1 cellular context compared by ENCODE assay signal in the genomic region with DNA sequence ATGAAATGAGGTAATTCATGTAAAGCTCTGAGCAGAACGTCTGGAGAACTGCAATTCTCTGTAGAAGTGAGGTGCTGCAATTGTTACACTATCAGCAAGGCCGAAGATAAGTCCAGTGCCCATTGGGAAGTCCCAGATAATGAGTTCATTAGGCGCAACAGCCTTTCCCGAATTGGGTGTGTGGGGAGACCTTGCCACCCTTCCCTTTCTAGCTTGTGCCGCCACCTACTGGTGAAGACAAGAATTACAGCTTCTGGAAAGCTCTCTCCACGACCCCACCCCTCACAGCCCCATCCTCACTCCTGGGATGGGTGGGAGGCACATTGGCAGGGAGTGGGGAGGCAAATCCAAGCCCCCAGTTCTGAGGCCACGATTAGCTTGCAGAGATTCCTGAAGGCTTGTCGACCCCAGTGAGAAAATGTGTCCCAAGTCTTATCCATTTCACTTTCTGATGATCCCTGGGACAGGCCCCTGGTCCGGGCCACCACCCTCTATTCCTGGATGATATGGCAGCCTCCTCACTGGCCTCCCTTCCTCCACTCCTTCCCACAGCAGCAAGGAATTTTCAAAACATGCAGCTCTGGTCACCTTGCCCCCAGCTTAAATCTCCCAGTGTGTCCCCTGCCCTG.
TF ChIP-seq lines count a peak whose summit lies in the region.

No MANE protein-coding gene starts in this region.

TF ChIP-seq in HepG2, 621 proteins besides CTCF, POLR2A, EP300 and RAD21 (continued from another document):
- no peak for TF ChIP-seq RXRA (CRISPR knock-in tag; IDR thresholded peaks at IDR 0.05)
- no peak for TF ChIP-seq SIX4 (CRISPR knock-in tag; IDR thresholded peaks at IDR 0.05)
- TF ChIP-seq, protein P1, sequence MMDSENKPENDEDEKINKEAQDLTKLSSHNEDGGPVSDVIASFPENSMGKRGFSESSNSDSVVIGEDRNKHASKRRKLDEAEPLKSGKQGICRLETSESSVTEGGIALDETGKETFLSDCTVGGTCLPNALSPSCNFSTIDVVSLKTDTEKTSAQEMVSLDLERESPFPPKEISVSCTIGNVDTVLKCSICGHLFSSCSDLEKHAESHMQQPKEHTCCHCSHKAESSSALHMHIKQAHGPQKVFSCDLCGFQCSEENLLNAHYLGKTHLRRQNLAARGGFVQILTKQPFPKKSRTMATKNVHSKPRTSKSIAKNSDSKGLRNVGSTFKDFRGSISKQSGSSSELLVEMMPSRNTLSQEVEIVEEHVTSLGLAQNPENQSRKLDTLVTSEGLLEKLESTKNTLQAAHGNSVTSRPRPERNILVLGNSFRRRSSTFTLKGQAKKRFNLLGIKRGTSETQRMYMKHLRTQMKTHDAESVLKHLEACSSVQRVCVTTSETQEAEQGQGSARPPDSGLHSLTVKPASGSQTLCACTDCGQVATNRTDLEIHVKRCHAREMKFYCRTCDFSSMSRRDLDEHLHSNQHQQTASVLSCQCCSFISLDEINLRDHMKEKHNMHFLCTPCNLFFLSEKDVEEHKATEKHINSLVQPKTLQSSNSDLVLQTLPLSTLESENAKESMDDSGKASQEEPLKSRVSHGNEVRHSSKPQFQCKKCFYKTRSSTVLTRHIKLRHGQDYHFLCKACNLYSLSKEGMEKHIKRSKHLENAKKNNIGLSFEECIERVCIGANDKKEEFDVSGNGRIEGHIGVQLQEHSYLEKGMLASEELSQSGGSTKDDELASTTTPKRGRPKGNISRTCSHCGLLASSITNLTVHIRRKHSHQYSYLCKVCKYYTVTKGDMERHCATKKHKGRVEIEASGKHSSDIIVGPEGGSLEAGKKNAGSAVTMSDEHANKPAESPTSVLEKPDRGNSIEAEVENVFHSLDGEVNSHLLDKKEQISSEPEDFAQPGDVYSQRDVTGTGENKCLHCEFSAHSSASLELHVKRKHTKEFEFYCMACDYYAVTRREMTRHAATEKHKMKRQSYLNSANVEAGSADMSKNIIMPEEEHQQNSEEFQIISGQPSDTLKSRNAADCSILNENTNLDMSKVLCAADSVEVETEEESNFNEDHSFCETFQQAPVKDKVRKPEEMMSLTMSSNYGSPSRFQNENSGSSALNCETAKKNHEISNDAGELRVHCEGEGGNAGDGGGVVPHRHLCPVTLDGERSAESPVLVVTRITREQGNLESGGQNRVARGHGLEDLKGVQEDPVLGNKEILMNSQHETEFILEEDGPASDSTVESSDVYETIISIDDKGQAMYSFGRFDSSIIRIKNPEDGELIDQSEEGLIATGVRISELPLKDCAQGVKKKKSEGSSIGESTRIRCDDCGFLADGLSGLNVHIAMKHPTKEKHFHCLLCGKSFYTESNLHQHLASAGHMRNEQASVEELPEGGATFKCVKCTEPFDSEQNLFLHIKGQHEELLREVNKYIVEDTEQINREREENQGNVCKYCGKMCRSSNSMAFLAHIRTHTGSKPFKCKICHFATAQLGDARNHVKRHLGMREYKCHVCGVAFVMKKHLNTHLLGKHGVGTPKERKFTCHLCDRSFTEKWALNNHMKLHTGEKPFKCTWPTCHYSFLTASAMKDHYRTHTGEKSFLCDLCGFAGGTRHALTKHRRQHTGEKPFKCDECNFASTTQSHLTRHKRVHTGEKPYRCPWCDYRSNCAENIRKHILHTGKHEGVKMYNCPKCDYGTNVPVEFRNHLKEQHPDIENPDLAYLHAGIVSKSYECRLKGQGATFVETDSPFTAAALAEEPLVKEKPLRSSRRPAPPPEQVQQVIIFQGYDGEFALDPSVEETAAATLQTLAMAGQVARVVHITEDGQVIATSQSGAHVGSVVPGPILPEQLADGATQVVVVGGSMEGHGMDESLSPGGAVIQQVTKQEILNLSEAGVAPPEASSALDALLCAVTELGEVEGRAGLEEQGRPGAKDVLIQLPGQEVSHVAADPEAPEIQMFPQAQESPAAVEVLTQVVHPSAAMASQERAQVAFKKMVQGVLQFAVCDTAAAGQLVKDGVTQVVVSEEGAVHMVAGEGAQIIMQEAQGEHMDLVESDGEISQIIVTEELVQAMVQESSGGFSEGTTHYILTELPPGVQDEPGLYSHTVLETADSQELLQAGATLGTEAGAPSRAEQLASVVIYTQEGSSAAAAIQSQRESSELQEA (CRISPR knock-in tag; IDR thresholded peaks at IDR 0.05; ENCODE audit: not compliant biosample characterization): no peak
- TF ChIP-seq NR2F6 (IDR thresholded peaks at IDR 0.05): no peak
- TF ChIP-seq NR2F6 (CRISPR knock-in tag; IDR thresholded peaks at IDR 0.05): no peak
- no peak for TF ChIP-seq ZFY (CRISPR knock-in tag; IDR thresholded peaks at IDR 0.05)
